9 cellular contexts compared by ENCODE assay signal in the genomic region with DNA sequence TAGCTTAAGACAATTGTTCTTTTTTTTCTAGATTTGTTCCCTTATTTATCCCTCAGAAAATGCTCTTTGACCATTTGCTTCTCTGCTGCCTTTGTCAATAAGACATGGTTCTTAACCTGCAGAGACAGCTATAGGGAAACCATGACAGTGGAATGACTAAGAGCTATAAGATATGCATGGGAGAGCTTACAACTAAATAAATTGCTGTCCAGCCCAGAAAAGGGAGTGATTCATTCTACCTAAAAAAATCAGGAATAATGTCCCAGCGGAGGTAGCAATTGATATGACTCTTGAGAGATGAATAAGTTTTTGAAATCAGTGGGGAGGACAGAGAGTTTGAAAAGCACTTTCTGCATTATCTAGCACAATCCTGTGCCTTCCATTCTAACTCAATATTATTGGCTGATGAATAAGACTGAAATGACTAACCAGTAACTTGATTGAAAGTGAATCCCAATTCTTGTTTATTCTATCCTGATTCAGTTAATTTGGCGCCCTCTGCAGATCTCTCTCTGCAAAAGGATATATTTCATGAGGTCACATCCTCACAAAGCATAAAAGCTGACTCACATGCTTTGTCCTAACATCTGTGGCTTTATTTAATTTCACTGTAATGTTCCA.
DNase-seq lines count a peak whose midpoint lies in the region; TF ChIP-seq lines count a peak whose summit lies in the region.
"Had no signal": no experiment of that assay in that cellular context is flagged by ENCODE, and none has a peak within 500 bp of the region (broad histone marks: within the 10 kb centered on the region; RNA-seq: fewer than 3 reads in every experiment).

No MANE protein-coding gene starts in this region.

- no peaks in the 10 kb centered on the region for H3K9me3 Mint-ChIP-seq in H9

- no peak overlapping the region for H3K4me3 Mint-ChIP-seq in H9
- H3K4me3 Mint-ChIP-seq: central memory CD8-positive, alpha-beta T cell had no signal

- H3K18ac ChIP-seq in H9 (ENCODE audit: insufficient read length, low read depth, low read length): no peak overlapping the region

- H2BK120ac ChIP-seq in H9 (ENCODE audit: low read depth, low read length, poor library complexity, severe bottlenecking): no peak overlapping the region

- no peak overlapping the region for H3K4me3 ChIP-seq in effector memory CD4-positive, alpha-beta T cell (ENCODE audit: insufficient read depth, low read depth, low read length, poor library complexity, severe bottlenecking)

- H2AFZ ChIP-seq in H9 (ENCODE audit: low read length): no peak overlapping the region

- H3K27ac Mint-ChIP-seq in H9: 0 out of 7 replicates have a peak overlapping the region, but pooled peaks of 1 of the 3 experiments have one; percentile 68

- H3K23me2 ChIP-seq in H9 (ENCODE audit: insufficient read length, low read depth, low read length, poor library complexity, severe bottlenecking): no peaks in the 10 kb centered on the region

- peak; percentile 68 for TF ChIP-seq CTCF in H9 (conservative IDR thresholded peaks at IDR 0.05)

- H4K8ac ChIP-seq in H9 (replicated peaks; ENCODE audit: insufficient read length, low read depth, low read length): no peak overlapping the region

- H3K27ac ChIP-seq in H9 (ENCODE audit: insufficient read length, low read depth, low read length): no peak overlapping the region
- H3K27ac ChIP-seq in effector memory CD4-positive, alpha-beta T cell (ENCODE audit: insufficient read depth, low read length, poor library complexity, severe bottlenecking): no peak overlapping the region

- DNase-seq in AG20443 (ENCODE audit: low spot score): peak; percentile 8
- DNase-seq in H9: no peak
- DNase-seq in RKO (ENCODE audit: low spot score): peak; percentile 79
- DNase-seq in foreskin melanocyte: peak; percentile 2
- no peak for DNase-seq in stimulated activated CD8-positive, alpha-beta memory T cell treated with anti-CD3 and anti-CD28 coated beads, Interleukin-4, amount 100 ng/mL, for 48 hours
- DNase-seq in dermis blood vessel endothelial cell: no peak
- DNase-seq in effector memory CD4-positive, alpha-beta T cell: no peak
- DNase-seq in NCI-H1048 (lab: John Stamatoyannopoulos, UW): no peak

- peaks cover 5 to 10% of the 10 kb centered on the region in 2 experiments; a peak in 3 of 4 replicates for H3K4me1 Mint-ChIP-seq in H9
- H3K4me1 Mint-ChIP-seq: central memory CD8-positive, alpha-beta T cell had no signal

- H3K36me3 ChIP-seq in effector memory CD4-positive, alpha-beta T cell (ENCODE audit: control insufficient read depth, insufficient read depth, low read length): no peaks in the 10 kb centered on the region

- H3T11ph ChIP-seq in H9 (ENCODE audit: low read length): no peak overlapping the region

- no peaks in the 10 kb centered on the region for H3K27me3 Mint-ChIP-seq in H9 (ENCODE audit: low read depth)
- H3K27me3 Mint-ChIP-seq: central memory CD8-positive, alpha-beta T cell had no signal

- no peaks in the 10 kb centered on the region for H3K27me3 ChIP-seq in H9 (ENCODE audit: insufficient read depth, low read length)
- no peaks in the 10 kb centered on the region for H3K27me3 ChIP-seq in effector memory CD4-positive, alpha-beta T cell (replicated peaks; ENCODE audit: control insufficient read depth, insufficient read depth, low read length, poor library complexity, severe bottlenecking)

- H3K9me3 ChIP-seq in H9 (ENCODE audit: control insufficient read depth, low read depth, low read length): no peaks in the 10 kb centered on the region
- no peaks in the 10 kb centered on the region for H3K9me3 ChIP-seq in effector memory CD4-positive, alpha-beta T cell (ENCODE audit: control insufficient read depth, low read length)

- H3K4ac ChIP-seq in H9 (ENCODE audit: low read depth, low read length): no peak overlapping the region

- no peak overlapping the region for H2BK12ac ChIP-seq in H9 (ENCODE audit: insufficient read length, low read depth, low read length)

- no peak overlapping the region for H3K23ac ChIP-seq in H9 (ENCODE audit: insufficient read length, low read depth, low read length)

- H3K79me2 ChIP-seq in H9 (ENCODE audit: insufficient read depth, low read length): no peaks in the 10 kb centered on the region

- no peak overlapping the region for H4K5ac ChIP-seq in H9 (ENCODE audit: insufficient read length, low read depth, low read length)

- H3K56ac ChIP-seq in H9 (ENCODE audit: insufficient read length, low read depth, low read length): no peak overlapping the region

- H2AK5ac ChIP-seq in H9 (ENCODE audit: insufficient read length, low read length): no peak overlapping the region

- no peaks in the 10 kb centered on the region for H3K79me1 ChIP-seq in H9 (ENCODE audit: insufficient read depth, low read depth, low read length, poor library complexity, severe bottlenecking)

- H3K4me2 ChIP-seq in H9 (ENCODE audit: insufficient read depth, insufficient read length, low read length): no peak overlapping the region

- H3K14ac ChIP-seq in H9 (ENCODE audit: insufficient read depth, low read length): no peak overlapping the region

- no peak overlapping the region for H2BK15ac ChIP-seq in H9 (ENCODE audit: low read depth, low read length)

- H3K36me3 Mint-ChIP-seq in H9 (ENCODE audit: insufficient read depth in 1 of 3, low read depth in 3 of 3): peaks cover 0 to 2% (median 0%) of the 10 kb centered on the region in 3 experiments; a peak in 1 of 7 replicates

- no peak overlapping the region for H2BK20ac ChIP-seq in H9 (ENCODE audit: low read depth, low read length, poor library complexity, severe bottlenecking)

- H4K91ac ChIP-seq in H9 (ENCODE audit: insufficient read length, low read depth, low read length): no peak overlapping the region

- WGBS in H9 (ENCODE audit: extremely low coverage, insufficient read length, low lambda C conversion rate): no CpG with 5 or more reads among the region's 2 CpGs

- no peak overlapping the region for H3K9ac ChIP-seq in H9 (ENCODE audit: extremely low read depth, insufficient read length, low read length)

- H3K4me1 ChIP-seq in H9 (ENCODE audit: insufficient read depth, low read length): no peaks in the 10 kb centered on the region
- H3K4me1 ChIP-seq in effector memory CD4-positive, alpha-beta T cell (ENCODE audit: control insufficient read depth, insufficient read depth, low read length, poor library complexity, severe bottlenecking): no peaks in the 10 kb centered on the region

- H2BK5ac ChIP-seq in H9 (ENCODE audit: insufficient read length, low read length): no peak overlapping the region

- H4K20me1 ChIP-seq in H9 (ENCODE audit: control insufficient read depth, insufficient read depth, insufficient read length): no peaks in the 10 kb centered on the region

Comparison
In these comparisons a context has a peak if more than half of its experiments do, and no peak if none do; other contexts are left out.
1. DNase-seq: peak in AG20443 (single experiment), RKO (single experiment) and foreskin melanocyte (single experiment); none in H9 (single experiment), stimulated activated CD8-positive, alpha-beta memory T cell treated with anti-CD3 and anti-CD28 coated beads, Interleukin-4, amount 100 ng/mL, for 48 hours (single experiment), dermis blood vessel endothelial cell (single experiment), effector memory CD4-positive, alpha-beta T cell (0 of 3) and NCI-H1048 (single experiment).